ENCODE assay signal across 18 cellular contexts in genomic region chr14:91280129-91280528, GRCh38. TPM values are rescaled to one million over a fixed set of nuclear protein-coding genes. Genes with fewer than 3 reads are reported as not detected.
A peak's percentile ranks its signal among the peaks of the same experiment; 100 is the strongest.
DNase-seq lines count a peak whose midpoint lies in the region; ATAC-seq and TF ChIP-seq lines count a peak whose summit lies in the region.
"Had no signal": no experiment of that assay in that cellular context is flagged by ENCODE, and none has a peak within 500 bp of the region (broad histone marks: within the 10 kb centered on the region; RNA-seq: fewer than 3 reads in every experiment).

No MANE protein-coding gene starts in this region.

- CTCF ChIA-PET in RWPE1 (lab: Yijun Ruan, JAX): interaction anchor here (1.4 kb wide), 1 partner anchor 103 kb away, joined by 4 read pairs; no protein-coding TSS in a partner anchor

- H3K4me3 ChIP-seq in DND-41 (ENCODE audit: low read depth in 1 of 2, low read length in 2 of 2) (no peak overlapping the region), right lobe of liver (no peak overlapping the region)
- H3K4me3 ChIP-seq: gastrocnemius medialis, smooth muscle cell had no signal

- H3K36me3 ChIP-seq in DND-41 (ENCODE audit: insufficient read depth, low read length) (peaks cover 95% of the 10 kb centered on the region), right lobe of liver (no peaks in the 10 kb centered on the region)
- H3K36me3 ChIP-seq: gastrocnemius medialis had no signal

- ATAC-seq in DND-41 (ENCODE audit: insufficient read depth, low read depth) (no peak), right lobe of liver (no peak), GM18870 (IDR thresholded peaks at IDR 0.05; ENCODE audit: unreplicated experiment) (no peak)
- ATAC-seq: activated T-cell treated with anti-CD3 and anti-CD28 coated beads, Interleukin-2, amount 50 U/mL, for 72 hours; esophagus mucosa; gastrocnemius medialis had no signal

- peak; percentile 92 for DNase-seq in DMS53 (lab: John Stamatoyannopoulos, UW)
- no peak for DNase-seq in DND-41
- DNase-seq in NCI-H2107 treated with DMSO at 0.1 percent for 48 hours (lab: John Stamatoyannopoulos, UW; ENCODE audit: unreplicated experiment): peak; percentile 76
- no peak for DNase-seq in RWPE1 (ENCODE audit: low spot score)
- DNase-seq in NCI-H524 treated with DMSO at 0.1 percent for 48 hours (lab: John Stamatoyannopoulos, UW): no peak
- no peak for DNase-seq in right lobe of liver
- DNase-seq: activated CD4-positive, CD25-positive, alpha-beta regulatory T cell; activated T-cell treated with anti-CD3 and anti-CD28 coated beads, Interleukin-2, amount 50 U/mL, for 72 hours; CD8-positive, alpha-beta memory T cell; effector CD4-positive, alpha-beta T cell; gastrocnemius medialis; Karpas-422; stimulated activated CD4-positive, alpha-beta T cell treated with anti-CD3 and anti-CD28 coated beads, Interleukin-2, amount 100 ng/mL, for 48 hours; trophoblast cell had no signal

- H3K27me3 ChIP-seq in DND-41 (ENCODE audit: insufficient read depth, low read length, poor library complexity) (no peaks in the 10 kb centered on the region), right lobe of liver (no peaks in the 10 kb centered on the region)
- H3K27me3 ChIP-seq: gastrocnemius medialis had no signal

- H3K4me2 ChIP-seq in DND-41 (ENCODE audit: insufficient read depth, low read length): no peak overlapping the region
- H3K4me2 ChIP-seq: smooth muscle cell had no signal

- no peaks in the 10 kb centered on the region for H4K20me1 ChIP-seq in DND-41 (ENCODE audit: insufficient read depth, low read length)

- TF ChIP-seq CTCF in DND-41 (IDR thresholded peaks at IDR 0.05; ENCODE audit: borderline replicate concordance, extremely low read depth, low read length, poor library complexity, severe bottlenecking) (no peak), RWPE1 (conservative IDR thresholded peaks at IDR 0.05; ENCODE audit: low read depth) (no peak), right lobe of liver (IDR thresholded peaks at IDR 0.05) (no peak)

- H3K27ac ChIP-seq in DND-41 (ENCODE audit: low read length): peak overlapping the region; percentile 18
- peak overlapping the region; percentile 94 for H3K27ac ChIP-seq in RWPE1
- no peak overlapping the region for H3K27ac ChIP-seq in right lobe of liver
- H3K27ac ChIP-seq: gastrocnemius medialis had no signal

- no peak for TF ChIP-seq POLR2A in right lobe of liver (IDR thresholded peaks at IDR 0.05)

- H3K9me3 ChIP-seq in DND-41 (ENCODE audit: insufficient read depth, low read length, severe bottlenecking) (no peaks in the 10 kb centered on the region), right lobe of liver (no peaks in the 10 kb centered on the region)
- H3K9me3 ChIP-seq: gastrocnemius medialis had no signal

- peaks cover 19% of the 10 kb centered on the region for H3K4me1 ChIP-seq in DND-41 (ENCODE audit: insufficient read depth, low read length)
- H3K4me1 ChIP-seq in right lobe of liver: no peaks in the 10 kb centered on the region
- H3K4me1 ChIP-seq: gastrocnemius medialis had no signal

- POLR2A ChIA-PET in RWPE1 (lab: Yijun Ruan, JAX; ENCODE audit: low non-redundant PET): no interaction called here

- no peaks in the 10 kb centered on the region for H3K79me2 ChIP-seq in DND-41 (ENCODE audit: insufficient read depth, low read length)

- no peak overlapping the region for H2AFZ ChIP-seq in DND-41 (ENCODE audit: low read depth, low read length)

- H3K9ac ChIP-seq in DND-41 (ENCODE audit: low read depth, low read length): no peak overlapping the region

- 73% methylated on average over 3 of the region's 5 CpGs for WGBS in right lobe of liver (ENCODE audit: insufficient coverage, low coverage, low lambda C conversion rate, missing lambda C conversion rate)

- intact Hi-C loops in right lobe of liver (cut with DNase I): loop anchor here in 1 of 2 donors (10.0 kb wide), 1 partner anchor 105 kb away; no protein-coding TSS in a partner anchor

RNA-seq across cellular contexts. Expression of gene GPR68, which starts 35.6 kb away (rescaled TPM):
- under 1 TPM in 3 of 6 experiments, not detected in 3; 0.17 to 0.27 (median 0.19) TPM for total RNA-seq in right lobe of liver
- total RNA-seq: SK-MEL-5 had no signal

Comparison
In these comparisons a context has a peak if more than half of its experiments do, and no peak if none do; other contexts are left out.
1. DNase-seq: peak in DMS53 (single experiment) and NCI-H2107 treated with DMSO at 0.1 percent for 48 hours (single experiment); none in DND-41 (single experiment), RWPE1 (single experiment), NCI-H524 treated with DMSO at 0.1 percent for 48 hours (single experiment) and right lobe of liver (0 of 3).
2. H3K27ac ChIP-seq: peak in DND-41 (single experiment) and RWPE1 (single experiment); none in right lobe of liver (0 of 3).